ENCODE assay signal across 8 cellular contexts in genomic region chr1:31394628-31395193, GRCh38. TPM values are rescaled to one million over a fixed set of nuclear protein-coding genes. Genes with fewer than 3 reads are reported as not detected.
DNase-seq lines count a peak whose midpoint lies in the region; ATAC-seq and TF ChIP-seq lines count a peak whose summit lies in the region.

No MANE protein-coding gene starts in this region.

- TF ChIP-seq POLR2A in GM18505 (IDR thresholded peaks at IDR 0.05; ENCODE audit: borderline replicate concordance, extremely low read depth, insufficient read depth, insufficient read length) = no peak

- peak; percentile 99 for DNase-seq in DMS53 (lab: John Stamatoyannopoulos, UW)
- DNase-seq in H4 (ENCODE audit: low spot score) = peak; percentile 68
- DNase-seq in NCI-H1436 treated with DMSO at 0.1 percent for 48 hours (lab: John Stamatoyannopoulos, UW) = peak; percentile 59
- DNase-seq in T-helper 1 cell = peak; percentile 38 to 74 (median 59)
- peak; percentile 51 for DNase-seq in amniotic epithelial cell (ENCODE audit: low read depth)
- DNase-seq in hepatic stellate cell (ENCODE audit: low spot score) = peak; percentile 87
- peak; percentile 93 for DNase-seq in retina

- ATAC-seq in GM18505 (IDR thresholded peaks at IDR 0.05; ENCODE audit: unreplicated experiment) = no peak

RNA-seq across cellular contexts. Expression of gene SERINC2, which starts 18.3 kb away (rescaled TPM):
- total RNA-seq in H4 (2014; rRNA removed; shearing (Covaris generic)) = 9.9 and 15.0 TPM in 2 replicates

RNA-seq across cellular contexts. Expression of gene FABP3, which starts 21.8 kb away (rescaled TPM):
- total RNA-seq in H4 (2014; rRNA removed; shearing (Covaris generic)) = not detected in 2 replicates
